10 cellular contexts compared by ENCODE assay signal in genomic region chr10:92420554-92421275, GRCh38.
DNase-seq lines count a peak whose midpoint lies in the region; ATAC-seq and TF ChIP-seq lines count a peak whose summit lies in the region.
"Had no signal": no experiment of that assay in that cellular context is flagged by ENCODE, and none has a peak within 500 bp of the region (broad histone marks: within the 10 kb centered on the region; RNA-seq: fewer than 3 reads in every experiment).

No MANE protein-coding gene starts in this region.

- H3K9me3 Mint-ChIP-seq in activated T-helper 2 cell treated with anti-CD3 and anti-CD28 coated beads, Interferon-gamma antibody, Interleukin-2, Interleukin-4, amounts not matched to agents 10 μg/mL and 5 μg/mL and 100 μg/mL, durations not matched to agents 14 hours and 24 hours and 36 hours, result peaks cover 7% of the 10 kb centered on the region

- ATAC-seq in left cardiac atrium, result peak; percentile 52 to 73
- no peak for ATAC-seq in GM18873 (IDR thresholded peaks at IDR 0.05; ENCODE audit: low FRiP score, unreplicated experiment)
- ATAC-seq in HG02642 (IDR thresholded peaks at IDR 0.05; ENCODE audit: poor library complexity, unreplicated experiment), result no peak

- H3K27ac Mint-ChIP-seq in activated T-helper 2 cell treated with anti-CD3 and anti-CD28 coated beads, Interferon-gamma antibody, Interleukin-2, Interleukin-4, amounts not matched to agents 10 μg/mL and 5 μg/mL and 100 μg/mL, durations not matched to agents 14 hours and 24 hours and 36 hours, result no peak overlapping the region

- H3K36me3 Mint-ChIP-seq in activated T-helper 2 cell treated with anti-CD3 and anti-CD28 coated beads, Interferon-gamma antibody, Interleukin-2, Interleukin-4, amounts not matched to agents 10 μg/mL and 5 μg/mL and 100 μg/mL, durations not matched to agents 14 hours and 24 hours and 36 hours (ENCODE audit: low read depth), result no peaks in the 10 kb centered on the region

- DNase-seq in AG10803 (ENCODE audit: low read depth) (no peak), left cardiac atrium (peak; percentile 24), osteoblast (ENCODE audit: insufficient read length, low spot score, missing footprints) (peak; percentile 59), HK-2 (ENCODE audit: unreplicated experiment) (no peak), G401 (ENCODE audit: low spot score) (no peak)
- no peak for DNase-seq in activated T-helper 2 cell treated with anti-CD3 and anti-CD28 coated beads, Interferon-gamma antibody, Interleukin-2, Interleukin-4, amounts not matched to agents 10 μg/mL and 5 μg/mL and 100 μg/mL, durations not matched to agents 14 hours and 24 hours and 36 hours (ENCODE audit: low spot score)
- DNase-seq: activated CD8-positive, alpha-beta memory T cell treated with anti-CD3 and anti-CD28 coated beads, Interleukin-2, amount 50 U/mL, for 4 hours; DMS 273 treated with DMSO at 0.1 percent for 48 hours had no signal

- H3K79me2 ChIP-seq in osteoblast (ENCODE audit: insufficient read depth, low read length), result no peaks in the 10 kb centered on the region

- H4K20me1 ChIP-seq in osteoblast (ENCODE audit: insufficient read depth, low read length), result no peaks in the 10 kb centered on the region

- peak overlapping the region; percentile 80 for H2AFZ ChIP-seq in osteoblast (ENCODE audit: low read length)

- peaks cover 41% of the 10 kb centered on the region for H3K27me3 Mint-ChIP-seq in activated T-helper 2 cell treated with anti-CD3 and anti-CD28 coated beads, Interferon-gamma antibody, Interleukin-2, Interleukin-4, amounts not matched to agents 10 μg/mL and 5 μg/mL and 100 μg/mL, durations not matched to agents 14 hours and 24 hours and 36 hours (ENCODE audit: low read depth)

- no peak for TF ChIP-seq CTCF in AG10803 (conservative IDR thresholded peaks at IDR 0.05; ENCODE audit: low read length)
- TF ChIP-seq CTCF in osteoblast (IDR thresholded peaks at IDR 0.05; ENCODE audit: extremely low read depth, low read depth, low read length), result no peak

- no peaks in the 10 kb centered on the region for H3K36me3 ChIP-seq in osteoblast (ENCODE audit: insufficient read depth, low read length)

- H3K4me2 ChIP-seq in osteoblast (ENCODE audit: insufficient read depth, low read length), result peak overlapping the region; percentile 81

- peak overlapping the region; percentile 21 for H3K4me3 Mint-ChIP-seq in activated T-helper 2 cell treated with anti-CD3 and anti-CD28 coated beads, Interferon-gamma antibody, Interleukin-2, Interleukin-4, amounts not matched to agents 10 μg/mL and 5 μg/mL and 100 μg/mL, durations not matched to agents 14 hours and 24 hours and 36 hours (ENCODE audit: low read depth)

- peak overlapping the region; percentile 16; the same call in 1 of the 2 replicates for H3K4me3 ChIP-seq in AG10803 (ENCODE audit: low read length)
- H3K4me3 ChIP-seq in osteoblast (ENCODE audit: insufficient read depth, low read length), result peak overlapping the region; percentile 67

- intact Hi-C loops in activated T-helper 2 cell treated with anti-CD3 and anti-CD28 coated beads, Interferon-gamma antibody, Interleukin-2, Interleukin-4, amounts not matched to agents 10 μg/mL and 5 μg/mL and 100 μg/mL, durations not matched to agents 14 hours and 24 hours and 36 hours (cut with micrococcal nuclease), result no loop called here
- intact Hi-C loops in left cardiac atrium (cut with DNase I), result no loop called here

- H3K4me1 ChIP-seq in osteoblast (ENCODE audit: insufficient read depth, low read length), result no peaks in the 10 kb centered on the region

- in situ Hi-C loops in G401 (cut with HindIII; ENCODE audit: low sequenced_read_pairs), result no loop called here

- no peaks in the 10 kb centered on the region for H3K4me1 Mint-ChIP-seq in activated T-helper 2 cell treated with anti-CD3 and anti-CD28 coated beads, Interferon-gamma antibody, Interleukin-2, Interleukin-4, amounts not matched to agents 10 μg/mL and 5 μg/mL and 100 μg/mL, durations not matched to agents 14 hours and 24 hours and 36 hours (ENCODE audit: low read depth)

- peaks cover 2% of the 10 kb centered on the region for H3K9me3 ChIP-seq in osteoblast (ENCODE audit: low read depth, low read length)

- no peak overlapping the region for H3K27ac ChIP-seq in osteoblast (ENCODE audit: low read depth, low read length)

- H3K27me3 ChIP-seq in osteoblast (ENCODE audit: insufficient read depth, low read length), result peaks cover 2% of the 10 kb centered on the region

Comparison
In these comparisons a context has a peak if more than half of its experiments do, and no peak if none do; other contexts are left out.
1. DNase-seq: peak in left cardiac atrium (single experiment) and osteoblast (single experiment); none in AG10803 (single experiment), activated T-helper 2 cell treated with anti-CD3 and anti-CD28 coated beads, Interferon-gamma antibody, Interleukin-2, Interleukin-4, amounts not matched to agents 10 μg/mL and 5 μg/mL and 100 μg/mL, durations not matched to agents 14 hours and 24 hours and 36 hours (single experiment), HK-2 (single experiment) and G401 (single experiment).
2. ATAC-seq: peak in left cardiac atrium (2 of 2); none in GM18873 (single experiment) and HG02642 (single experiment).